Comparison of ENCODE assay signal across 9 cellular contexts in the genomic region with DNA sequence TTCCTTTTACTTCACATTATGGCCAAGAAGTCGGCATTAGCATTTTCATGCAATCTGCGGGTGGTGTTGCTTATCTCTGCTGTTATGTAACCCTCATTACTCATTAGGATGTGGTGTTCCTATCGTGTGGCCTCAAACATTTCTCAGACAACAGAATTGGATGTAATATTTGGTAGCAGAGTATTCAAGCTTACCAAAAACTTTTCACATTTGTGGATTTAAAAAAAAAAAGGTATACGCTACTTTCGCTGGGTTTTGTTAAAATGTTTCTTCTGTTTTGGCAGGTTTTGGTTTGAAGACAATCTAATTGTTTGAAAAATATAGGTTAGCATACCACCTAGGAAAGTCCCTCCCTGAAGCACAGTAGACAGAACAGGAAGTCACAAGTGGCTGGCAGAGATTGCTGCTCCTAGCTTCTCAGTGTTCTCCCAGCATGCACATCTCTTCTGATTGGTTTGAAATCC.
DNase-seq lines count a peak whose midpoint lies in the region; ATAC-seq and TF ChIP-seq lines count a peak whose summit lies in the region.
"Had no signal": no experiment of that assay in that cellular context is flagged by ENCODE, and none has a peak within 500 bp of the region (broad histone marks: within the 10 kb centered on the region; RNA-seq: fewer than 3 reads in every experiment).

No MANE protein-coding gene starts in this region.

- 0 out of 2 replicates have a peak overlapping the region, but pooled peaks have one; percentile 3 for H2AFZ ChIP-seq in GM23338

- peak overlapping the region; percentile 87 to 98 (median 90) for H3K27ac Mint-ChIP-seq in CD4-positive, alpha-beta memory T cell
- no peak overlapping the region for H3K27ac Mint-ChIP-seq in GM23338
- peak overlapping the region; percentile 86 to 87 for H3K27ac Mint-ChIP-seq in T-cell

- no peaks in the 10 kb centered on the region for H3F3A ChIP-seq in GM23338 (replicated peaks; ENCODE audit: low read depth)

- H3K4me2 ChIP-seq in GM23338 = no peak overlapping the region; the same call in 1 of the 2 replicates

- intact Hi-C loops in CD4-positive, alpha-beta memory T cell (cut with micrococcal nuclease) = loop anchor here (2.0 to 5.0 kb wide), 5 partner anchors 46 to 219 kb away; no protein-coding TSS in a partner anchor

- no peaks in the 10 kb centered on the region for H3K79me2 ChIP-seq in GM23338 (replicated peaks; ENCODE audit: insufficient read depth)

- H3K27ac ChIP-seq in CD4-positive, alpha-beta memory T cell (ENCODE audit: low read depth, low read length) = peak overlapping the region; percentile 60
- H3K27ac ChIP-seq in GM23338 (ENCODE audit: low read depth) = no peak overlapping the region

- H3K4me1 Mint-ChIP-seq in CD4-positive, alpha-beta memory T cell = peaks cover 23 to 44% (median 35%) of the 10 kb centered on the region in 4 donors
- H3K4me1 Mint-ChIP-seq in GM23338 = peaks cover 20% of the 10 kb centered on the region
- peaks cover 35 to 40% (median 37%) of the 10 kb centered on the region in 3 donors for H3K4me1 Mint-ChIP-seq in T-cell

- TF ChIP-seq CTCF in GM23338 (conservative IDR thresholded peaks at IDR 0.05; ENCODE audit: low read depth in 2 of 2) = no peak
- no peak for TF ChIP-seq CTCF in choroid plexus epithelial cell (conservative IDR thresholded peaks at IDR 0.05; ENCODE audit: low read depth, low read length)

- no peaks in the 10 kb centered on the region for H3K9me3 ChIP-seq in CD4-positive, alpha-beta memory T cell (ENCODE audit: control insufficient read depth in 1 of 2, low read length in 2 of 2)

- no peak overlapping the region for H3K4me3 ChIP-seq in CD4-positive, alpha-beta memory T cell (ENCODE audit: low read length in 2 of 2)
- no peak overlapping the region for H3K4me3 ChIP-seq in GM23338
- no peak overlapping the region for H3K4me3 ChIP-seq in choroid plexus epithelial cell (ENCODE audit: low read depth, low read length)

- H3K36me3 ChIP-seq in CD4-positive, alpha-beta memory T cell (ENCODE audit: insufficient read depth, low read length) = no peaks in the 10 kb centered on the region
- H3K36me3 ChIP-seq in GM23338 (ENCODE audit: insufficient read depth) = no peaks in the 10 kb centered on the region

- in situ Hi-C loops in KBM-7 (cut with MboI; ENCODE audit: low pct_unique_long_range_greater_than_20kb, low sequenced_read_pairs) = no loop called here

- no peaks in the 10 kb centered on the region for H3K36me3 Mint-ChIP-seq in CD4-positive, alpha-beta memory T cell
- H3K36me3 Mint-ChIP-seq in GM23338 (ENCODE audit: low read depth) (no peaks in the 10 kb centered on the region), T-cell (no peaks in the 10 kb centered on the region)

- no peaks in the 10 kb centered on the region for H3K27me3 ChIP-seq in CD4-positive, alpha-beta memory T cell (ENCODE audit: insufficient read depth, low read length)
- no peaks in the 10 kb centered on the region for H3K27me3 ChIP-seq in GM23338 (ENCODE audit: insufficient read depth)

- H3K9me2 ChIP-seq in GM23338 (ENCODE audit: insufficient read depth) = no peaks in the 10 kb centered on the region; the same call in 1 of the 2 replicates

- no peak for ATAC-seq in GM23338
- peak; percentile 87 to 99 (median 90) for ATAC-seq in T-cell (replicated peaks in 1 of 4)

- H3K4me1 ChIP-seq in CD4-positive, alpha-beta memory T cell (ENCODE audit: insufficient read depth, low read length) = peaks cover 34% of the 10 kb centered on the region
- H3K4me1 ChIP-seq in GM23338 (ENCODE audit: insufficient read depth) = 0 out of 2 replicates have a peak, but pooled peaks cover 3% of the 10 kb centered on the region

- no peaks in the 10 kb centered on the region for H3K9me3 Mint-ChIP-seq in CD4-positive, alpha-beta memory T cell
- H3K9me3 Mint-ChIP-seq in GM23338 (no peaks in the 10 kb centered on the region), T-cell (peaks cover 0 to 3% (median 0%) of the 10 kb centered on the region in 3 donors)

- no peaks in the 10 kb centered on the region for H4K20me1 ChIP-seq in GM23338 (replicated peaks; ENCODE audit: insufficient read depth)

- CTCF ChIA-PET in CD4-positive, alpha-beta memory T cell (lab: Charles Lee; ENCODE audit: partially characterized antibody) = interaction anchor here (0.8 to 1.7 kb wide), 7 partner anchors 9 to 261 kb away, joined by 3 to 5 read pairs (median 3); no protein-coding TSS in a partner anchor
- CTCF ChIA-PET in T-cell (lab: Charles Lee) = interaction anchor here (0.6 to 1.3 kb wide), 2 partner anchors 130 to 149 kb away, joined by 3 to 4 read pairs; no protein-coding TSS in a partner anchor

- no peaks in the 10 kb centered on the region for H3K27me3 Mint-ChIP-seq in CD4-positive, alpha-beta memory T cell
- H3K27me3 Mint-ChIP-seq in GM23338 (ENCODE audit: insufficient read depth, low read depth, poor library complexity) = peaks cover 2% of the 10 kb centered on the region
- no peaks in the 10 kb centered on the region for H3K27me3 Mint-ChIP-seq in T-cell

- peak overlapping the region; percentile 57 to 86 (median 64) for H3K4me3 Mint-ChIP-seq in CD4-positive, alpha-beta memory T cell
- H3K4me3 Mint-ChIP-seq in GM23338 (no peak overlapping the region), T-cell (peak overlapping the region; percentile 19 to 41 (median 37))

- DNase-seq in CD4-positive, alpha-beta memory T cell = peak; percentile 64 to 83 (median 76)
- no peak for DNase-seq in GM23338 (ENCODE audit: low spot score)
- peak in 32 of 34 experiments; percentile 6 to 62 (median 35) for DNase-seq in T-cell
- DNase-seq in choroid plexus epithelial cell (ENCODE audit: low read depth) = peak; percentile 75
- DNase-seq in DMS 273 treated with DMSO at 0.1 percent for 48 hours (lab: John Stamatoyannopoulos, UW) = no peak
- no peak for DNase-seq in nucleus accumbens (lab: John Stamatoyannopoulos, UW)
- DNase-seq in dedifferentiated amniotic fluid mesenchymal stem cell (ENCODE audit: extremely low spot score) = no peak
- DNase-seq in KBM-7 = no peak
- DNase-seq: KG1 had no signal

- POLR2A ChIA-PET in CD4-positive, alpha-beta memory T cell (lab: Charles Lee; ENCODE audit: partially characterized antibody) = interaction anchor here (0.6 to 4.4 kb wide), 21 partner anchors 16 to 290 kb away, joined by 3 to 40 read pairs (median 3); no protein-coding TSS in a partner anchor
- POLR2A ChIA-PET in T-cell (lab: Charles Lee) = interaction anchor here (0.6 to 1.5 kb wide), 9 partner anchors 9 to 399 kb away, joined by 3 to 7 read pairs (median 4); no protein-coding TSS in a partner anchor

TF ChIP-seq in GM23338, 12 proteins besides CTCF, POLR2A, EP300 and RAD21 (continues in another document):
- TF ChIP-seq POLR2AphosphoS5 (IDR thresholded peaks at IDR 0.05; ENCODE audit: low read depth) = no peak
- TF ChIP-seq CREB1 (CRISPR knock-in tag; IDR thresholded peaks at IDR 0.05; ENCODE audit: low read depth) = no peak

Comparison
In these comparisons a context has a peak if more than half of its experiments do, and no peak if none do; other contexts are left out.
1. DNase-seq: peak in CD4-positive, alpha-beta memory T cell (5 of 5), T-cell (32 of 34) and choroid plexus epithelial cell (single experiment); none in GM23338 (single experiment), DMS 273 treated with DMSO at 0.1 percent for 48 hours (single experiment), nucleus accumbens (0 of 56), dedifferentiated amniotic fluid mesenchymal stem cell (single experiment) and KBM-7 (single experiment).